ENCODE assay signal across 1 cellular context in the genomic region with DNA sequence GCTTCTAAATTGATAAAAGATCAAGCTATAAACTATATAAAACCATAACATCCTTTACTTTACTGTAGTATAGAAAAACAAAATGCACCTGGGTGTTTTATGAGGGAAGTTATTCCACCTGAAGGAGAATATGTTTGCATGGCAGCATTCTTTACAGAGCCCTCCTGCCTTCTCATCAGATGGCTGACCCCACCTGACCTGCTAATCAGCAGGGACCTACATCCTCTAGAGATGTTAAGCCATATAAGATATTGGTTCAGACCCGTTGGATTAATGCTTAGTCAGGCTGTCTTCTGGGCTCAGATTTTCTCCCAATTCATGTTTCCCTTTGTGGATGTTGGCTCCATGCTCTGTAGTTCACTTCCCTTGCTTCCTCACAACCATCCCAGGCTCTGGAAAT.
TF ChIP-seq lines count a peak whose summit lies in the region.

No MANE protein-coding gene starts in this region.

TF ChIP-seq in H1, 55 proteins besides CTCF, POLR2A, EP300 and RAD21 (continued from another document):
- TF ChIP-seq, protein P1, sequence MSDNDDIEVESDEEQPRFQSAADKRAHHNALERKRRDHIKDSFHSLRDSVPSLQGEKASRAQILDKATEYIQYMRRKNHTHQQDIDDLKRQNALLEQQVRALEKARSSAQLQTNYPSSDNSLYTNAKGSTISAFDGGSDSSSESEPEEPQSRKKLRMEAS (IDR thresholded peaks at IDR 0.05): no peak
- TF ChIP-seq TBP (IDR thresholded peaks at IDR 0.05; ENCODE audit: low read depth, low read length) (no peak), BACH1 (IDR thresholded peaks at IDR 0.05; ENCODE audit: low read length) (no peak), RNF2 (IDR thresholded peaks at IDR 0.05; ENCODE audit: borderline replicate concordance, low read depth, low read length, missing control alignments, poor library complexity, severe bottlenecking) (no peak), POLR2AphosphoS5 (IDR thresholded peaks at IDR 0.05; ENCODE audit: low read depth, low read length) (no peak), CEBPB (IDR thresholded peaks at IDR 0.05; ENCODE audit: low read depth, low read length) (no peak), SUZ12 (IDR thresholded peaks at IDR 0.05; ENCODE audit: low read length) (no peak)
